ENCODE assay signal across 28 cellular contexts in the genomic region with DNA sequence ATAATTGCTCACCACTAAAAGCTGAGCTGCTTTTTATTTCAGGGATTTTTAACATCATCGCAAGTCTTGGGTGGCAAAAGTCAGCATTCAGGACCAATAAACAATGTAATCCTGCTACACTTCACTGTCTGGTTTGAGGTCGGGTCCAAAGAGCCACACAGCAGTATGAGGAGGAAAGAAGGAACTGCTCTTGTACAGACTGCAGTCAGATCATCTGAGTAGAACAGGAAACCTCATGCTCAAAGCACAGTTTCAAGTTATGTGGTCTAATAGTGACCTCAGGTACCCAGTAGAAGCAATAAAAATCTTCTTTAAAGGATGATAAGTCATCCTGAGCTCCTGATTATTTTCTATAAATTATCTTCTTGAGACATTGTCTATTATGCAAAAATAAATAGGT.
"Had no signal": no experiment of that assay in that cellular context is flagged by ENCODE, and none has a peak within 500 bp of the region (broad histone marks: within the 10 kb centered on the region; RNA-seq: fewer than 3 reads in every experiment).

No MANE protein-coding gene starts in this region.

- H3K27ac ChIP-seq: ascending aorta, cardiac muscle cell, WERI-Rb-1 had no signal

- ATAC-seq: activated CD8-positive, alpha-beta T cell treated with anti-CD3 and anti-CD28 coated beads for 36 hours; activated T-cell treated with anti-CD3 and anti-CD28 coated beads, Interleukin-2, amount 50 U/mL, for 72 hours; activated T-helper 17 cell treated with anti-CD3 and anti-CD28 coated beads, Interleukin-2, amount 50 U/mL, for 72 hours had no signal

- DNase-seq: activated CD4-positive, alpha-beta T cell treated with anti-CD3 and anti-CD28 coated beads, Interleukin-2, amount 10 ng/mL, durations not matched to agents 24 days and 14 days; activated CD4-positive, alpha-beta T cell treated with anti-CD3 and anti-CD28 coated beads, Interleukin-2, amount 50 U/mL, for 4 hours; activated CD8-positive, alpha-beta T cell treated with anti-CD3 and anti-CD28 coated beads for 36 hours; activated effector memory CD4-positive, alpha-beta T cell treated with anti-CD3 and anti-CD28 coated beads, Interleukin-2, amount 50 U/mL, for 16 hours; activated naive CD4-positive, alpha-beta T cell; activated naive CD4-positive, alpha-beta T cell treated with anti-CD3 and anti-CD28 coated beads, Interleukin-2, amount 50 U/mL, for 16 hours; activated naive CD8-positive, alpha-beta T cell treated with anti-CD3 and anti-CD28 coated beads for 36 hours; activated T-cell treated with anti-CD3 and anti-CD28 coated beads, Interleukin-2, amount 50 U/mL, for 1 hour; activated T-cell treated with anti-CD3 and anti-CD28 coated beads, Interleukin-2, amount 50 U/mL, for 72 hours; amniotic stem cell; NCI-H1048; NCI-H1105 treated with DMSO at 0.1 percent for 48 hours; NCI-H1436; NCI-H1694; NCI-H1930; NCI-H2081 treated with DMSO at 0.1 percent for 48 hours; NCI-H226; NCI-H446 treated with DMSO at 0.1 percent for 48 hours; NCI-H524; NK-92 treated with Interleukin-12 subunit alpha and Interleukin-12 subunit beta, amount 100 ng/mL, for 24 hours; Right ventricle myocardium superior; SW 1271; T-helper 1 cell; T-helper 9 cell; WERI-Rb-1 had no signal

- H3K9me3 ChIP-seq: ascending aorta had no signal

- H3K4me1 ChIP-seq: ascending aorta had no signal

- H3K27me3 ChIP-seq: ascending aorta, cardiac muscle cell had no signal

- H3K36me3 ChIP-seq: ascending aorta, cardiac muscle cell, WERI-Rb-1 had no signal

- H3K4me3 ChIP-seq: ascending aorta, cardiac muscle cell had no signal
